In the genomic region with DNA sequence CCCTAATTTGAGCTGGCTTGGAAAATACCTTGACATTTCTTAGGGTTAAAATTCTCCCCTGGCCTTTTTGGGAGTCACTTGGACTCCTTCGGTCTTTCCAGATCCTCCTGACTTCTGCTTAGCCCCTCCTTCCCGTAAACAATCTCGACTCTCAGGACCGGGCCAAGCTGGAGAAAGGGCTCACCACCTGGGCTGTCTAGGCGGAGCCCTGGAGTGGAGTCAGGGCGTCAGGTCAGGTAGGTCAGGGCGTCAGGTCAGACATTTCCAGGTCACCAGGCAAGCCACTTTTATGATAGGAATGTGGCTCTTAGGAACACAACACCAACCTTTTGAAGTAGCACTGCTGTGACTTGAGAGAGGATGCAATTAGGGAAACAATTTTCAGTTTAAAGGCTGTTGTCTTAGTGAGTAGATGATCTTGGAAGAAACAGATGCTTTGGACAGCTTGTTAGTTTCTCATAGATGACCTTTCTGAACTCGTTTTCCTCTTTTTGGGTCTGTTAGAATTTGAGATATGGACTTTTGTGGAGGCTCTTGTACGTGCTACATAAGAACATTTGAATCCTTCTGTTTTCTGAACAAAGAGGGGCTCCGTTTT, we compare ENCODE assay signal across 14 cellular contexts. TPM values are rescaled to one million over a fixed set of nuclear protein-coding genes. Genes with fewer than 3 reads are reported as not detected.
DNase-seq lines count a peak whose midpoint lies in the region; ATAC-seq and TF ChIP-seq lines count a peak whose summit lies in the region.
"Had no signal": no experiment of that assay in that cellular context is flagged by ENCODE, and none has a peak within 500 bp of the region (broad histone marks: within the 10 kb centered on the region; RNA-seq: fewer than 3 reads in every experiment).

No MANE protein-coding gene starts in this region.

- no peak overlapping the region for H3K9ac ChIP-seq in mesendoderm (ENCODE audit: low read length)

- H3K4ac ChIP-seq in mesendoderm (ENCODE audit: low read depth, low read length) = no peak overlapping the region

- H3K9me3 Mint-ChIP-seq in activated naive CD8-positive, alpha-beta T cell (ENCODE audit: low read depth) = no peaks in the 10 kb centered on the region
- no peaks in the 10 kb centered on the region for H3K9me3 Mint-ChIP-seq in activated naive CD8-positive, alpha-beta T cell treated with anti-CD3 and anti-CD28 coated beads, Interleukin-2, amount 50 U/mL, for 24 hours

- H3K79me1 ChIP-seq in mesendoderm (ENCODE audit: low read length) = no peaks in the 10 kb centered on the region

- H2BK120ac ChIP-seq in mesendoderm (ENCODE audit: low read depth, low read length) = no peak overlapping the region

- H3K27me3 ChIP-seq in mesendoderm (ENCODE audit: insufficient read depth, low read length, poor library complexity) = no peaks in the 10 kb centered on the region
- H3K27me3 ChIP-seq in upper lobe of left lung = no peaks in the 10 kb centered on the region
- H3K27me3 ChIP-seq: gastrocnemius medialis had no signal

- H2AK5ac ChIP-seq in mesendoderm (ENCODE audit: low read length) = no peak overlapping the region

- H3K18ac ChIP-seq in mesendoderm (ENCODE audit: low read length) = no peak overlapping the region

- H3K36me3 ChIP-seq in mesendoderm (ENCODE audit: control insufficient read depth, insufficient read depth, low read length) (no peaks in the 10 kb centered on the region), upper lobe of left lung (no peaks in the 10 kb centered on the region)
- H3K36me3 ChIP-seq: gastrocnemius medialis had no signal

- no peak for DNase-seq in activated naive CD8-positive, alpha-beta T cell treated with anti-CD3 and anti-CD28 coated beads, Interleukin-2, amount 50 U/mL, for 24 hours
- DNase-seq in dermis blood vessel endothelial cell = peak; percentile 14
- DNase-seq in mesendoderm = no peak
- peak in 1 of 2 donors; percentile 78 for DNase-seq in upper lobe of left lung
- no peak for DNase-seq in stimulated activated CD4-positive, alpha-beta T cell treated with anti-CD3 and anti-CD28 coated beads, Interleukin-4, amount 100 ng/mL, for 4 hours
- no peak for DNase-seq in stimulated activated naive CD4-positive, alpha-beta T cell (lab: John Stamatoyannopoulos, UW)
- no peak for DNase-seq in DMS53 (lab: John Stamatoyannopoulos, UW)
- DNase-seq: cortex of kidney, DMS79 treated with DMSO at 0.1 percent for 48 hours, gastrocnemius medialis, NCI-H2029, RPMI8226 had no signal

- peaks cover 68% of the 10 kb centered on the region for H3K4me1 Mint-ChIP-seq in activated naive CD8-positive, alpha-beta T cell (ENCODE audit: low read depth)
- peaks cover 61% of the 10 kb centered on the region for H3K4me1 Mint-ChIP-seq in activated naive CD8-positive, alpha-beta T cell treated with anti-CD3 and anti-CD28 coated beads, Interleukin-2, amount 50 U/mL, for 24 hours

- no peaks in the 10 kb centered on the region for H3K9me3 ChIP-seq in upper lobe of left lung
- H3K9me3 ChIP-seq: gastrocnemius medialis had no signal

- no peak overlapping the region for H3K4me3 Mint-ChIP-seq in activated naive CD8-positive, alpha-beta T cell
- no peak overlapping the region for H3K4me3 Mint-ChIP-seq in activated naive CD8-positive, alpha-beta T cell treated with anti-CD3 and anti-CD28 coated beads, Interleukin-2, amount 50 U/mL, for 24 hours

- H3K4me1 ChIP-seq in mesendoderm (ENCODE audit: control insufficient read depth, low read depth, low read length) = no peaks in the 10 kb centered on the region
- peaks cover 26 to 68% (median 52%) of the 10 kb centered on the region in 4 donors for H3K4me1 ChIP-seq in upper lobe of left lung

- TF ChIP-seq POLR2A in upper lobe of left lung (IDR thresholded peaks at IDR 0.05) = no peak

- ATAC-seq in activated naive CD8-positive, alpha-beta T cell treated with anti-CD3 and anti-CD28 coated beads, Interleukin-2, amount 50 U/mL, for 24 hours = no peak
- peak; percentile 60 to 81 for ATAC-seq in upper lobe of left lung (ENCODE audit: low FRiP score in 2 of 2)
- ATAC-seq: gastrocnemius medialis had no signal

- no peak overlapping the region for H4K8ac ChIP-seq in mesendoderm (ENCODE audit: low read depth, low read length)

- no peak overlapping the region for H3K4me2 ChIP-seq in mesendoderm (ENCODE audit: low read length)
- H3K4me2 ChIP-seq: smooth muscle cell had no signal

- H3K27ac Mint-ChIP-seq in activated naive CD8-positive, alpha-beta T cell = peak overlapping the region; percentile 3
- no peak overlapping the region for H3K27ac Mint-ChIP-seq in activated naive CD8-positive, alpha-beta T cell treated with anti-CD3 and anti-CD28 coated beads, Interleukin-2, amount 50 U/mL, for 24 hours

- H4K5ac ChIP-seq in mesendoderm (ENCODE audit: low read length) = no peak overlapping the region

- WGBS in mesendoderm (ENCODE audit: extremely low coverage, insufficient coverage, low lambda C conversion rate) = no CpG with 5 or more reads among the region's 10 CpGs
- 53 to 55% methylated on average over 10 of the region's 10 CpGs for WGBS in upper lobe of left lung, 2 donors

- H2BK15ac ChIP-seq in mesendoderm (replicated peaks; ENCODE audit: low read depth) = no peak overlapping the region

- peaks cover 12% of the 10 kb centered on the region for H3K36me3 Mint-ChIP-seq in activated naive CD8-positive, alpha-beta T cell
- peaks cover 11% of the 10 kb centered on the region for H3K36me3 Mint-ChIP-seq in activated naive CD8-positive, alpha-beta T cell treated with anti-CD3 and anti-CD28 coated beads, Interleukin-2, amount 50 U/mL, for 24 hours (ENCODE audit: low read depth)

- H3K79me2 ChIP-seq in mesendoderm (ENCODE audit: control insufficient read depth, insufficient read depth, low read length) = no peaks in the 10 kb centered on the region

- H3K4me3 ChIP-seq in mesendoderm (ENCODE audit: low read length) (no peak overlapping the region), upper lobe of left lung (no peak overlapping the region)
- H3K4me3 ChIP-seq: gastrocnemius medialis, smooth muscle cell had no signal

- no peaks in the 10 kb centered on the region for H3K27me3 Mint-ChIP-seq in activated naive CD8-positive, alpha-beta T cell
- H3K27me3 Mint-ChIP-seq in activated naive CD8-positive, alpha-beta T cell treated with anti-CD3 and anti-CD28 coated beads, Interleukin-2, amount 50 U/mL, for 24 hours = no peaks in the 10 kb centered on the region

- peak overlapping the region; percentile 15 for H3K23ac ChIP-seq in mesendoderm (ENCODE audit: low read length)

- H2BK5ac ChIP-seq in mesendoderm (ENCODE audit: low read length) = no peak overlapping the region

- TF ChIP-seq CTCF in upper lobe of left lung (IDR thresholded peaks at IDR 0.05) = no peak

- no peak for TF ChIP-seq EP300 in upper lobe of left lung (IDR thresholded peaks at IDR 0.05)

- H3K27ac ChIP-seq in mesendoderm (ENCODE audit: low read depth, low read length) = no peak overlapping the region
- peak overlapping the region; percentile 41 to 52 (median 47) for H3K27ac ChIP-seq in upper lobe of left lung

- no peak overlapping the region for H3K56ac ChIP-seq in mesendoderm (ENCODE audit: low read length)

RNA-seq across cellular contexts. Expression of a gene that starts 12.8 kb away (rescaled TPM):
- total RNA-seq in dermis blood vessel endothelial cell (115 and 126 TPM in 2 replicates), upper lobe of left lung (10 to 100 TPM; 17.8 to 84.9 (median 48.9) TPM)
- polyA plus RNA-seq in mesendoderm (2013, experiment 1 of 2) = 16.5 TPM
- polyA plus RNA-seq in mesendoderm (2013, experiment 2 of 2) = 17.2 TPM

RNA-seq across cellular contexts. Expression of a gene that starts 13.1 kb away (rescaled TPM):
- total RNA-seq in dermis blood vessel endothelial cell (36.9 and 43.7 TPM in 2 replicates), upper lobe of left lung (10 to 100 TPM; 17.5 to 46.6 (median 27.3) TPM)
- polyA plus RNA-seq in mesendoderm (2013, experiment 1 of 2) = 7.8 TPM
- polyA plus RNA-seq in mesendoderm (2013, experiment 2 of 2) = 7.5 TPM
